ENCODE assay signal across 28 cellular contexts in the genomic region with DNA sequence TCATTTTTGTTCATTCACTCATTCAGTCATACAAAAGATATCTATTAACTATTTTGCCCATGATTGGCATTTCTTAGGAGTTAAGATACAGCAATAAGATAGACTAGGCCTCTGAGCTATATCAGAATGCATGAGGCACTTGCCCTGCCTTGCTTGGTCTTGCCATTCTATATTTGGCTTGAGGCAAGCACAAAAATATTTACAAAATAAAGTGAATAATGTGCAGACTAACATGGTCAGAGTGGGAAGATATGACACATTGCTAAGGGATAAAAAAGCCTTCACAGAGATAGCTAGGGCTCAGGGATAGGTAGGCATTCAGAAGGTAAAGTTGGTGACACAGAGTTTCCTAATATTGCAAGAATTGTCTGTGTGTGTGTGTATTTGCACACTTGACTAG.
"Had no signal": no experiment of that assay in that cellular context is flagged by ENCODE, and none has a peak within 500 bp of the region (broad histone marks: within the 10 kb centered on the region; RNA-seq: fewer than 3 reads in every experiment).

No MANE protein-coding gene starts in this region.

- H3K27me3 ChIP-seq: dorsolateral prefrontal cortex, esophagus squamous epithelium, ovary, sigmoid colon, suprapubic skin, transverse colon, upper lobe of right lung, uterus had no signal

- H3K27ac ChIP-seq: dorsolateral prefrontal cortex, esophagus squamous epithelium, ovary, psoas muscle, sigmoid colon, skin epidermis, suprapubic skin, transverse colon, upper lobe of right lung, uterus had no signal

- FAIRE-seq: colon, frontal cortex had no signal

- H3K36me3 ChIP-seq: esophagus squamous epithelium, ovary, sigmoid colon, suprapubic skin, transverse colon, upper lobe of right lung, uterus had no signal

- H3K9me3 ChIP-seq: esophagus squamous epithelium, ovary, psoas muscle, sigmoid colon, suprapubic skin, transverse colon, upper lobe of right lung, uterus had no signal

- DNase-seq: dorsolateral prefrontal cortex; effector CD4-positive, alpha-beta T cell; erythroblast; esophagus squamous epithelium; hypothalamus; immature natural killer cell; islet precursor cell; midbrain; naive thymus-derived CD8-positive, alpha-beta T cell; nephron progenitor cell; occipital lobe; ovary; posterior cingulate gyrus; psoas muscle; sigmoid colon; stimulated activated CD4-positive, alpha-beta T cell treated with anti-CD3 and anti-CD28 coated beads, Interleukin-15, amount 100 ng/mL, for 24 hours; stimulated activated CD4-positive, alpha-beta T cell treated with anti-CD3 and anti-CD28 coated beads, Interleukin-2, amount 100 ng/mL, for 48 hours; stimulated activated CD8-positive, alpha-beta memory T cell treated with anti-CD3 and anti-CD28 coated beads, Interleukin-4, amount 100 ng/mL, for 48 hours; stimulated activated naive CD4-positive, alpha-beta T cell; stimulated activated naive CD8-positive, alpha-beta T cell treated with anti-CD3 and anti-CD28 coated beads, Interleukin-15, amount 100 ng/mL, for 72 hours; upper lobe of right lung; uterus had no signal

- H3K4me1 Mint-ChIP-seq: immature natural killer cell; naive thymus-derived CD8-positive, alpha-beta T cell; nephron progenitor cell; stimulated activated naive CD8-positive, alpha-beta T cell treated with anti-CD3 and anti-CD28 coated beads, Interleukin-15, amount 100 ng/mL, for 72 hours had no signal

- H3K4me3 Mint-ChIP-seq: immature natural killer cell; naive thymus-derived CD8-positive, alpha-beta T cell; nephron progenitor cell; stimulated activated naive CD8-positive, alpha-beta T cell treated with anti-CD3 and anti-CD28 coated beads, Interleukin-15, amount 100 ng/mL, for 72 hours had no signal

- H3K4me1 ChIP-seq: psoas muscle, suprapubic skin, upper lobe of right lung, uterus had no signal

- H3K27me3 Mint-ChIP-seq: stimulated activated naive CD8-positive, alpha-beta T cell treated with anti-CD3 and anti-CD28 coated beads, Interleukin-15, amount 100 ng/mL, for 72 hours had no signal

- H3K27ac Mint-ChIP-seq: immature natural killer cell; naive thymus-derived CD8-positive, alpha-beta T cell; nephron progenitor cell; stimulated activated naive CD8-positive, alpha-beta T cell treated with anti-CD3 and anti-CD28 coated beads, Interleukin-15, amount 100 ng/mL, for 72 hours had no signal

- H3K4me3 ChIP-seq: dorsolateral prefrontal cortex, esophagus squamous epithelium, lung, ovary, psoas muscle, sigmoid colon, skin epidermis, suprapubic skin, transverse colon, upper lobe of right lung, uterus had no signal

- ATAC-seq: naive thymus-derived CD8-positive, alpha-beta T cell; psoas muscle; stimulated activated naive CD8-positive, alpha-beta T cell treated with anti-CD3 and anti-CD28 coated beads, Interleukin-15, amount 100 ng/mL, for 72 hours had no signal

- H3K36me3 Mint-ChIP-seq: immature natural killer cell; naive thymus-derived CD8-positive, alpha-beta T cell had no signal
